37 cellular contexts compared by ENCODE assay signal in genomic region chr1:150706091-150706490, GRCh38. TPM values are rescaled to one million over a fixed set of nuclear protein-coding genes. Genes with fewer than 3 reads are reported as not detected.
"Had no signal": no experiment of that assay in that cellular context is flagged by ENCODE, and none has a peak within 500 bp of the region (broad histone marks: within the 10 kb centered on the region; RNA-seq: fewer than 3 reads in every experiment).

No MANE protein-coding gene starts in this region.

- H3K4me3 ChIP-seq: ascending aorta, breast epithelium, cardiac muscle cell, coronary artery, dorsolateral prefrontal cortex, esophagus muscularis mucosa, gastrocnemius medialis, heart left ventricle had no signal

- H3K9me3 Mint-ChIP-seq: activated B cell treated with CpG ODN at 0.5 μM for 24 hours; activated CD4-positive, alpha-beta memory T cell treated with anti-CD3 and anti-CD28 coated beads for 36 hours; activated naive CD4-positive, alpha-beta T cell treated with anti-CD3 and anti-CD28 coated beads, Interleukin-2, amount 10 ng/mL, durations not matched to agents 7 days and 5 days; activated naive CD4-positive, alpha-beta T cell treated with anti-CD3 and anti-CD28 coated beads, Interleukin-2, amount 50 U/mL, for 72 hours; activated naive CD8-positive, alpha-beta T cell treated with anti-CD3 and anti-CD28 coated beads, Interleukin-2, amount 10 ng/mL, durations not matched to agents 7 days and 5 days; activated T-cell treated with anti-CD3 and anti-CD28 coated beads, Interleukin-2, amount 50 U/mL, for 24 hours; activated T-cell treated with anti-CD3 and anti-CD28 coated beads, Interleukin-2, amount 50 U/mL, for 72 hours; brain; central memory CD8-positive, alpha-beta T cell; dendritic cell treated with granulocyte-macrophage colony-stimulating factor and Interleukin-4, amounts not matched to agents 40 ng/mL and 50 ng/mL, for 4 days; effector memory CD8-positive, alpha-beta T cell; T-helper 2 cell treated with Interferon-gamma antibody and Interleukin-4, amounts not matched to agents 5 μg/mL and 100 μg/mL, for 36 hours had no signal

- H3K27ac ChIP-seq: ascending aorta, breast epithelium, cardiac muscle cell, coronary artery, dorsolateral prefrontal cortex, esophagus muscularis mucosa, foreskin keratinocyte, gastrocnemius medialis, heart left ventricle, WERI-Rb-1 had no signal

- H3K27me3 ChIP-seq: ascending aorta, breast epithelium, cardiac muscle cell, dorsolateral prefrontal cortex, esophagus muscularis mucosa, foreskin keratinocyte, gastrocnemius medialis, heart left ventricle had no signal

- H3K27ac Mint-ChIP-seq: activated B cell treated with CpG ODN at 0.5 μM for 24 hours; activated CD4-positive, alpha-beta memory T cell treated with anti-CD3 and anti-CD28 coated beads for 36 hours; activated CD8-positive, alpha-beta memory T cell treated with anti-CD3 and anti-CD28 coated beads, Interleukin-2, amount 10 ng/mL, durations not matched to agents 7 days and 5 days; activated CD8-positive, alpha-beta T cell treated with anti-CD3 and anti-CD28 coated beads, Interleukin-2, amount 10 ng/mL, durations not matched to agents 7 days and 5 days; activated naive CD4-positive, alpha-beta T cell treated with anti-CD3 and anti-CD28 coated beads, Interleukin-2, amount 10 ng/mL, durations not matched to agents 7 days and 5 days; activated naive CD4-positive, alpha-beta T cell treated with anti-CD3 and anti-CD28 coated beads, Interleukin-2, amount 50 U/mL, for 72 hours; activated naive CD8-positive, alpha-beta T cell treated with anti-CD3 and anti-CD28 coated beads, Interleukin-2, amount 10 ng/mL, durations not matched to agents 7 days and 5 days; activated T-cell treated with anti-CD3 and anti-CD28 coated beads, Interleukin-2, amount 50 U/mL, for 24 hours; activated T-cell treated with anti-CD3 and anti-CD28 coated beads, Interleukin-2, amount 50 U/mL, for 72 hours; brain; dendritic cell treated with granulocyte-macrophage colony-stimulating factor and Interleukin-4, amounts not matched to agents 40 ng/mL and 50 ng/mL, for 4 days; effector memory CD8-positive, alpha-beta T cell; T-helper 2 cell treated with Interferon-gamma antibody and Interleukin-4, amounts not matched to agents 5 μg/mL and 100 μg/mL, for 36 hours had no signal

- H3K36me3 ChIP-seq: ascending aorta, breast epithelium, cardiac muscle cell, esophagus muscularis mucosa, gastrocnemius medialis, heart left ventricle, WERI-Rb-1 had no signal

- H3K36me3 Mint-ChIP-seq: activated CD4-positive, alpha-beta memory T cell treated with anti-CD3 and anti-CD28 coated beads for 36 hours; activated CD8-positive, alpha-beta memory T cell treated with anti-CD3 and anti-CD28 coated beads, Interleukin-2, amount 10 ng/mL, durations not matched to agents 7 days and 5 days; activated naive CD4-positive, alpha-beta T cell treated with anti-CD3 and anti-CD28 coated beads, Interleukin-2, amount 10 ng/mL, durations not matched to agents 7 days and 5 days; activated naive CD4-positive, alpha-beta T cell treated with anti-CD3 and anti-CD28 coated beads, Interleukin-2, amount 50 U/mL, for 72 hours; activated naive CD8-positive, alpha-beta T cell treated with anti-CD3 and anti-CD28 coated beads, Interleukin-2, amount 10 ng/mL, durations not matched to agents 7 days and 5 days; brain had no signal

- H3K4me1 Mint-ChIP-seq: activated naive CD4-positive, alpha-beta T cell treated with anti-CD3 and anti-CD28 coated beads, Interleukin-2, amount 10 ng/mL, durations not matched to agents 7 days and 5 days; activated naive CD8-positive, alpha-beta T cell treated with anti-CD3 and anti-CD28 coated beads, Interleukin-2, amount 10 ng/mL, durations not matched to agents 7 days and 5 days; brain; central memory CD8-positive, alpha-beta T cell; T-helper 17 cell had no signal

- H3K9me3 ChIP-seq: ascending aorta, breast epithelium, esophagus muscularis mucosa, gastrocnemius medialis, heart left ventricle had no signal

- H3K27me3 Mint-ChIP-seq: activated B cell treated with CpG ODN at 0.5 μM for 24 hours; activated T-cell treated with anti-CD3 and anti-CD28 coated beads, Interleukin-2, amount 50 U/mL, for 24 hours; central memory CD8-positive, alpha-beta T cell; dendritic cell treated with granulocyte-macrophage colony-stimulating factor and Interleukin-4, amounts not matched to agents 40 ng/mL and 50 ng/mL, for 4 days; effector memory CD8-positive, alpha-beta T cell had no signal

- ATAC-seq: activated CD4-positive, CD25-positive, alpha-beta regulatory T cell treated with anti-CD3 and anti-CD28 coated beads, Interleukin-2, amount 50 U/mL, for 24 hours; activated CD8-positive, alpha-beta memory T cell treated with anti-CD3 and anti-CD28 coated beads, Interleukin-2, amount 10 ng/mL, durations not matched to agents 7 days and 5 days; activated CD8-positive, alpha-beta T cell treated with anti-CD3 and anti-CD28 coated beads, Interleukin-2, amount 10 ng/mL, durations not matched to agents 7 days and 5 days; activated naive CD4-positive, alpha-beta T cell treated with anti-CD3 and anti-CD28 coated beads, Interleukin-2, amount 50 U/mL, for 72 hours; activated T-cell treated with anti-CD3 and anti-CD28 coated beads, Interleukin-2, amount 50 U/mL, for 72 hours; effector memory CD8-positive, alpha-beta T cell; foreskin keratinocyte; gastrocnemius medialis; heart left ventricle; T-helper 17 cell had no signal

- H3K4me3 Mint-ChIP-seq: activated B cell treated with CpG ODN at 0.5 μM for 24 hours; activated CD4-positive, alpha-beta memory T cell treated with anti-CD3 and anti-CD28 coated beads for 36 hours; activated CD8-positive, alpha-beta memory T cell treated with anti-CD3 and anti-CD28 coated beads, Interleukin-2, amount 10 ng/mL, durations not matched to agents 7 days and 5 days; activated CD8-positive, alpha-beta T cell treated with anti-CD3 and anti-CD28 coated beads, Interleukin-2, amount 10 ng/mL, durations not matched to agents 7 days and 5 days; activated naive CD4-positive, alpha-beta T cell treated with anti-CD3 and anti-CD28 coated beads, Interleukin-2, amount 10 ng/mL, durations not matched to agents 7 days and 5 days; activated naive CD8-positive, alpha-beta T cell treated with anti-CD3 and anti-CD28 coated beads, Interleukin-2, amount 10 ng/mL, durations not matched to agents 7 days and 5 days; activated T-cell treated with anti-CD3 and anti-CD28 coated beads, Interleukin-2, amount 50 U/mL, for 24 hours; activated T-cell treated with anti-CD3 and anti-CD28 coated beads, Interleukin-2, amount 50 U/mL, for 72 hours; brain; central memory CD8-positive, alpha-beta T cell; dendritic cell treated with granulocyte-macrophage colony-stimulating factor and Interleukin-4, amounts not matched to agents 40 ng/mL and 50 ng/mL, for 4 days; effector memory CD8-positive, alpha-beta T cell; T-helper 17 cell; T-helper 2 cell treated with Interferon-gamma antibody and Interleukin-4, amounts not matched to agents 5 μg/mL and 100 μg/mL, for 36 hours had no signal

- DNase-seq: activated B cell treated with CpG ODN at 0.5 μM for 24 hours; activated CD4-positive, alpha-beta memory T cell treated with anti-CD3 and anti-CD28 coated beads for 36 hours; activated CD4-positive, alpha-beta T cell treated with anti-CD3 and anti-CD28 coated beads for 48 hours; activated CD4-positive, alpha-beta T cell treated with anti-CD3 and anti-CD28 coated beads, Interleukin-2, amount 50 U/mL, for 1 hour; activated CD8-positive, alpha-beta memory T cell treated with anti-CD3 and anti-CD28 coated beads, Interleukin-2, amount 10 ng/mL, durations not matched to agents 7 days and 5 days; activated CD8-positive, alpha-beta memory T cell treated with anti-CD3 and anti-CD28 coated beads, Interleukin-2, amount 50 U/mL, for 4 hours; activated CD8-positive, alpha-beta T cell treated with anti-CD3 and anti-CD28 coated beads, Interleukin-2, amount 10 ng/mL, durations not matched to agents 7 days and 5 days; activated gamma-delta T cell; activated naive CD4-positive, alpha-beta T cell; activated naive CD4-positive, alpha-beta T cell treated with anti-CD3 and anti-CD28 coated beads, Interleukin-2, amount 10 ng/mL, durations not matched to agents 7 days and 5 days; activated naive CD8-positive, alpha-beta T cell treated with anti-CD3 and anti-CD28 coated beads, Interleukin-2, amount 10 ng/mL, durations not matched to agents 7 days and 5 days; activated T-cell treated with anti-CD3 and anti-CD28 coated beads, Interleukin-2, amount 50 U/mL, for 24 hours; activated T-cell treated with anti-CD3 and anti-CD28 coated beads, Interleukin-2, amount 50 U/mL, for 72 hours; dorsolateral prefrontal cortex; effector memory CD8-positive, alpha-beta T cell; erythroblast; foreskin keratinocyte; gastrocnemius medialis; glutamatergic neuron; heart left ventricle; T-helper 1 cell; T-helper 17 cell; T1000; WERI-Rb-1 had no signal

- H3K4me1 ChIP-seq: ascending aorta, breast epithelium, esophagus muscularis mucosa, foreskin keratinocyte, gastrocnemius medialis, heart left ventricle had no signal

RNA-seq across cellular contexts. Expression of gene HORMAD1, which starts 14.6 kb away (rescaled TPM):
- total RNA-seq: activated CD4-positive, alpha-beta memory T cell treated with anti-CD3 and anti-CD28 coated beads for 36 hours; activated CD8-positive, alpha-beta memory T cell treated with anti-CD3 and anti-CD28 coated beads for 36 hours; ascending aorta; cardiac muscle cell; cerebellum; foreskin keratinocyte had no signal
- polyA plus RNA-seq: cardiac muscle cell, foreskin keratinocyte, heart left ventricle had no signal

RNA-seq across cellular contexts. Expression of gene CTSS, which starts 59.5 kb away (rescaled TPM):
- polyA plus RNA-seq: cardiac muscle cell had no signal
